8 cellular contexts compared by ENCODE assay signal in the genomic region with DNA sequence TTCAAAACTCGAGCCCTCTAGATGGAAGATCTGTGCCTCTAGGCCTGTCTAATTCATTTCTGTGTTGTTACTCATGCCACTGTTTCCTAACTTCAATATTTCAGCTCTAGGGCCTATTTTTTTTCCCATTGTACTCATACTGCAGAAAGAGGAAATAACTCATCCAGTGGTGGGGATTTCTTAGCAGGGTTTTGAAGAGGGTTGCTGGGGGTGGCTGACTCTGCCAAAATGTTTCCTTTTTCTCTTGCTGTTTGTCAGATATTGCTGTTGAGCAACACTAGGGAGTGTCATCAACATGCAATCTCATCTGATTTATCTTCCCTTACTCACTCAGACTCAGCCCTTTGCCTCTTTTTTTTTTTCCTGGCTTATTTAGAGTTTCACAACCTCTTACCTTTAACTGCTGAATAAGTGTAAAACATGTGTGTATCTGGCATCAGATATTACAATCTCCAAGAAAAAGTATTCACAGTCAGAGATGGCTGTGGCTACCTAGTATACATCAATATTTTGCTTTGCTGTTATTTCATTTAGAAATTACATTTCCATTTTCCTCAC.
DNase-seq lines count a peak whose midpoint lies in the region; ATAC-seq, FAIRE-seq and TF ChIP-seq lines count a peak whose summit lies in the region.

No MANE protein-coding gene starts in this region.

- H3K9ac ChIP-seq in GM12878 (ENCODE audit: control insufficient read depth, insufficient read depth, low read length): no peak overlapping the region

- H3K4me1 ChIP-seq in HEK293 (ENCODE audit: control insufficient read depth, insufficient read depth, low read length): peaks cover 11% of the 10 kb centered on the region
- peaks cover 3% of the 10 kb centered on the region; the same call in 1 of the 2 replicates for H3K4me1 ChIP-seq in GM12878 (ENCODE audit: control insufficient read depth, insufficient read depth, low read length)

- H2AFZ ChIP-seq in GM12878 (ENCODE audit: control insufficient read depth, low read depth, low read length): peak overlapping the region; percentile 43

- WGBS in GM12878 (ENCODE audit: insufficient coverage, insufficient replicate concordance, low lambda C conversion rate, missing lambda C conversion rate): 0% methylated on average over 1 of the region's 1 CpG
- WGBS in lower leg skin, 2 donors: 5% methylated on average over 1 of the region's 1 CpG

- no TSS peak for BruUV-seq in GM12878 (replicated peaks; lab: Mats Ljungman, UMichigan)

- no peak for TF ChIP-seq EP300 in GM12878 (IDR thresholded peaks at IDR 0.05; ENCODE audit: borderline replicate concordance in 1 of 2, control insufficient read depth in 1 of 2, low read depth in 2 of 2, low read length in 2 of 2)

- intact Hi-C loops in GM12878 (cut with micrococcal nuclease; ENCODE audit: unreplicated experiment): no loop called here
- intact Hi-C loops in lower leg skin (cut with DNase I; ENCODE audit: low total_unique reads): no loop called here

- H3K36me3 ChIP-seq in HEK293 (ENCODE audit: control insufficient read depth in 2 of 2, insufficient read depth in 1 of 2, low read length in 2 of 2) (no peaks in the 10 kb centered on the region), GM12878 (ENCODE audit: control insufficient read depth in 2 of 2, insufficient read depth in 2 of 2, low read length in 1 of 2) (no peaks in the 10 kb centered on the region)

- no peaks in the 10 kb centered on the region for H3K79me2 ChIP-seq in GM12878 (ENCODE audit: control insufficient read depth, insufficient read depth, low read length)

- no peak overlapping the region for H3K4me3 ChIP-seq in HEK293 (ENCODE audit: low read depth, low read length)
- H3K4me3 ChIP-seq in GM12878: no peak overlapping the region
- no peak overlapping the region for H3K4me3 ChIP-seq in lower leg skin (ENCODE audit: low read depth, poor library complexity, severe bottlenecking)

- no peak for FAIRE-seq in GM12878 (lab: Jason Lieb, UNC)

- in situ Hi-C loops in GM12878 (cut with MboI): no loop called here

- POLR2A ChIA-PET in HEK293 (lab: Yijun Ruan, JAX) (no interaction called here), GM12878 (lab: Charles Lee) (no interaction called here)

- CTCF ChIA-PET in HEK293 (lab: Yijun Ruan, JAX) (interaction anchor here (1.0 kb wide), 1 partner anchor 12 kb away, joined by 3 read pairs; no protein-coding TSS in a partner anchor), GM12878 (lab: Yijun Ruan, JAX) (interaction anchor here (0.5 kb wide), 1 partner anchor 717 kb away, joined by 3 read pairs; no protein-coding TSS in a partner anchor)

- no peaks in the 10 kb centered on the region for H4K20me1 ChIP-seq in GM12878 (ENCODE audit: control insufficient read depth, insufficient read depth)

- no peak for TF ChIP-seq CTCF in HEK293 (tag by site-specific recombination; IDR thresholded peaks at IDR 0.05)
- no peak for TF ChIP-seq CTCF in GM12878 (IDR thresholded peaks at IDR 0.05 in 2 of 3, conservative IDR thresholded peaks at IDR 0.05 in 1 of 3; ENCODE audit: control insufficient read depth in 2 of 3, extremely low read depth in 1 of 3, insufficient read depth in 1 of 3, low read depth in 3 of 3, low read length in 3 of 3)
- TF ChIP-seq CTCF in lower leg skin (IDR thresholded peaks at IDR 0.05): no peak

- RAD21 ChIA-PET in GM12878 (lab: Charles Lee; ENCODE audit: unreplicated experiment): no interaction called here

- TF ChIP-seq RAD21 in GM12878 (IDR thresholded peaks at IDR 0.05; ENCODE audit: insufficient read depth, low read depth, low read length): no peak

- H3K27me3 ChIP-seq in GM12878 (replicated peaks in 1 of 2; ENCODE audit: control insufficient read depth in 2 of 2, insufficient read depth in 2 of 2, low read length in 1 of 2): no peaks in the 10 kb centered on the region

- DNase-seq in SIG-M5 (lab: John Stamatoyannopoulos, UW): peak; percentile 99
- DNase-seq in GM12878 (ENCODE audit: low read depth, low spot score): peak; percentile 23
- peak; percentile 89 to 93 for DNase-seq in lower leg skin (ENCODE audit: low spot score in 2 of 2)
- DNase-seq in stimulated activated CD8-positive, alpha-beta memory T cell treated with anti-CD3 and anti-CD28 coated beads, Interleukin-4, amount 100 ng/mL, for 24 hours (ENCODE audit: low read depth): peak; percentile 44
- no peak for DNase-seq in NCI-H82 treated with DMSO at 0.1 percent for 48 hours (lab: John Stamatoyannopoulos, UW; ENCODE audit: unreplicated experiment)

- TF ChIP-seq POLR2A in GM12878 (IDR thresholded peaks at IDR 0.05; ENCODE audit: low read depth, low read length) (no peak), lower leg skin (IDR thresholded peaks at IDR 0.05) (no peak)

- peak; percentile 62 for ATAC-seq in GM12878
- no peak for ATAC-seq in GM19023 (IDR thresholded peaks at IDR 0.05; ENCODE audit: unreplicated experiment)
- no peak for ATAC-seq in GM18517 (IDR thresholded peaks at IDR 0.05; ENCODE audit: unreplicated experiment)

- H3K27ac ChIP-seq in HEK293 (ENCODE audit: extremely low read depth, low read depth, low read length) (no peak overlapping the region), GM12878 (ENCODE audit: control insufficient read depth, insufficient read depth) (no peak overlapping the region; the same call in 1 of the 2 replicates)

- no peaks in the 10 kb centered on the region for H3K9me3 ChIP-seq in HEK293 (ENCODE audit: control insufficient read depth, insufficient read depth, low read depth, low read length)
- no peaks in the 10 kb centered on the region for H3K9me3 ChIP-seq in GM12878 (replicated peaks; ENCODE audit: control insufficient read depth, insufficient read depth, low read length)

- SMC1A ChIA-PET in GM12878 (lab: Charles Lee; ENCODE audit: uncharacterized antibody, unreplicated experiment): interaction anchor here (0.8 to 1.7 kb wide), 3 partner anchors 8 to 10 kb away, joined by 3 to 6 read pairs (median 3); no protein-coding TSS in a partner anchor

- H3K4me2 ChIP-seq in GM12878 (ENCODE audit: control insufficient read depth, insufficient read depth): no peak overlapping the region

TF ChIP-seq in HEK293, 187 proteins besides CTCF, POLR2A, EP300 and RAD21 (continues in another document):
- TF ChIP-seq ZNF223 (tag by site-specific recombination; IDR thresholded peaks at IDR 0.05): no peak
- TF ChIP-seq, protein P1, sequence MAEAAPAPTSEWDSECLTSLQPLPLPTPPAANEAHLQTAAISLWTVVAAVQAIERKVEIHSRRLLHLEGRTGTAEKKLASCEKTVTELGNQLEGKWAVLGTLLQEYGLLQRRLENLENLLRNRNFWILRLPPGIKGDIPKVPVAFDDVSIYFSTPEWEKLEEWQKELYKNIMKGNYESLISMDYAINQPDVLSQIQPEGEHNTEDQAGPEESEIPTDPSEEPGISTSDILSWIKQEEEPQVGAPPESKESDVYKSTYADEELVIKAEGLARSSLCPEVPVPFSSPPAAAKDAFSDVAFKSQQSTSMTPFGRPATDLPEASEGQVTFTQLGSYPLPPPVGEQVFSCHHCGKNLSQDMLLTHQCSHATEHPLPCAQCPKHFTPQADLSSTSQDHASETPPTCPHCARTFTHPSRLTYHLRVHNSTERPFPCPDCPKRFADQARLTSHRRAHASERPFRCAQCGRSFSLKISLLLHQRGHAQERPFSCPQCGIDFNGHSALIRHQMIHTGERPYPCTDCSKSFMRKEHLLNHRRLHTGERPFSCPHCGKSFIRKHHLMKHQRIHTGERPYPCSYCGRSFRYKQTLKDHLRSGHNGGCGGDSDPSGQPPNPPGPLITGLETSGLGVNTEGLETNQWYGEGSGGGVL (tag by site-specific recombination; IDR thresholded peaks at IDR 0.05): 0 out of 2 replicates have a peak, but pooled peaks have one; percentile 18
- TF ChIP-seq, protein P2, sequence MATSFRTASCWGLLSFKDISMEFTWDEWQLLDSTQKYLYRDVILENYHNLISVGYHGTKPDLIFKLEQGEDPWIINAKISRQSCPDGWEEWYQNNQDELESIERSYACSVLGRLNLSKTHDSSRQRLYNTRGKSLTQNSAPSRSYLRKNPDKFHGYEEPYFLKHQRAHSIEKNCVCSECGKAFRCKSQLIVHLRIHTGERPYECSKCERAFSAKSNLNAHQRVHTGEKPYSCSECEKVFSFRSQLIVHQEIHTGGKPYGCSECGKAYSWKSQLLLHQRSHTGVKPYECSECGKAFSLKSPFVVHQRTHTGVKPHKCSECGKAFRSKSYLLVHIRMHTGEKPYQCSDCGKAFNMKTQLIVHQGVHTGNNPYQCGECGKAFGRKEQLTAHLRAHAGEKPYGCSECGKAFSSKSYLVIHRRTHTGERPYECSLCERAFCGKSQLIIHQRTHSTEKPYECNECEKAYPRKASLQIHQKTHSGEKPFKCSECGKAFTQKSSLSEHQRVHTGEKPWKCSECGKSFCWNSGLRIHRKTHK (tag by site-specific recombination; IDR thresholded peaks at IDR 0.05): no peak

TF ChIP-seq in GM12878, 131 proteins besides CTCF, POLR2A, EP300 and RAD21 (continues in another document):
- TF ChIP-seq, protein P3, sequence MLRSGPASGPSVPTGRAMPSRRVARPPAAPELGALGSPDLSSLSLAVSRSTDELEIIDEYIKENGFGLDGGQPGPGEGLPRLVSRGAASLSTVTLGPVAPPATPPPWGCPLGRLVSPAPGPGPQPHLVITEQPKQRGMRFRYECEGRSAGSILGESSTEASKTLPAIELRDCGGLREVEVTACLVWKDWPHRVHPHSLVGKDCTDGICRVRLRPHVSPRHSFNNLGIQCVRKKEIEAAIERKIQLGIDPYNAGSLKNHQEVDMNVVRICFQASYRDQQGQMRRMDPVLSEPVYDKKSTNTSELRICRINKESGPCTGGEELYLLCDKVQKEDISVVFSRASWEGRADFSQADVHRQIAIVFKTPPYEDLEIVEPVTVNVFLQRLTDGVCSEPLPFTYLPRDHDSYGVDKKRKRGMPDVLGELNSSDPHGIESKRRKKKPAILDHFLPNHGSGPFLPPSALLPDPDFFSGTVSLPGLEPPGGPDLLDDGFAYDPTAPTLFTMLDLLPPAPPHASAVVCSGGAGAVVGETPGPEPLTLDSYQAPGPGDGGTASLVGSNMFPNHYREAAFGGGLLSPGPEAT (IDR thresholded peaks at IDR 0.05; ENCODE audit: low read depth): peak; percentile 40; the same call in 1 of the 2 replicates
